20 cellular contexts compared by ENCODE assay signal in genomic region chr7:85595639-85596268, GRCh38.
DNase-seq lines count a peak whose midpoint lies in the region; ATAC-seq and TF ChIP-seq lines count a peak whose summit lies in the region.
"Had no signal": no experiment of that assay in that cellular context is flagged by ENCODE, and none has a peak within 500 bp of the region (broad histone marks: within the 10 kb centered on the region; RNA-seq: fewer than 3 reads in every experiment).

No MANE protein-coding gene starts in this region.

- no peaks in the 10 kb centered on the region for H3K9me3 Mint-ChIP-seq in HFFc6
- H3K9me3 Mint-ChIP-seq: activated B cell treated with CpG ODN at 0.5 μM for 24 hours; activated T-helper 2 cell treated with anti-CD3 and anti-CD28 coated beads, Interferon-gamma antibody, Interleukin-2, Interleukin-4, amounts not matched to agents 10 μg/mL and 5 μg/mL and 100 μg/mL, durations not matched to agents 14 hours and 24 hours and 36 hours; IgD-negative memory B cell; stimulated activated naive B cell treated with anti-CD40 and anti-IgM and Interleukin-4, amounts not matched to agents 10 μg/mL and 1 μg/mL and 100 μg/mL, for 72 hours; T-helper 1 cell treated with Interleukin-12 subunit alpha and Interleukin-12 subunit beta and Interleukin-4 antibody, amounts not matched to agents 30 μg/mL and 1 μg/mL, for 36 hours had no signal

- H3K4me3 ChIP-seq in astrocyte of the spinal cord (ENCODE audit: low read depth, low read length): no peak overlapping the region
- H3K4me3 ChIP-seq: left ventricle myocardium inferior, transverse colon had no signal

- peaks cover 14% of the 10 kb centered on the region; the same call in 1 of the 2 replicates for H3K4me1 Mint-ChIP-seq in HFFc6 (ENCODE audit: low read depth)
- H3K4me1 Mint-ChIP-seq: activated B cell treated with CpG ODN at 0.5 μM for 24 hours; stimulated activated naive B cell treated with anti-CD40 and anti-IgM and Interleukin-4, amounts not matched to agents 10 μg/mL and 1 μg/mL and 100 μg/mL, for 72 hours had no signal

- no peak for TF ChIP-seq CTCF in HFFc6 (IDR thresholded peaks at IDR 0.05)
- TF ChIP-seq CTCF in astrocyte of the spinal cord (IDR thresholded peaks at IDR 0.05; ENCODE audit: low read depth, low read length): no peak

- ATAC-seq in GM21619 (IDR thresholded peaks at IDR 0.05; ENCODE audit: unreplicated experiment): no peak
- ATAC-seq: foreskin keratinocyte; stimulated activated naive B cell treated with anti-CD40 and anti-IgM and Interleukin-4, amounts not matched to agents 10 μg/mL and 1 μg/mL and 100 μg/mL, for 72 hours had no signal

- H3K27me3 Mint-ChIP-seq in HFFc6 (ENCODE audit: insufficient read depth): no peaks in the 10 kb centered on the region
- H3K27me3 Mint-ChIP-seq: activated B cell treated with CpG ODN at 0.5 μM for 24 hours; IgD-negative memory B cell; stimulated activated naive B cell treated with anti-CD40 and anti-IgM and Interleukin-4, amounts not matched to agents 10 μg/mL and 1 μg/mL and 100 μg/mL, for 72 hours had no signal

- DNase-seq in AG08396 (ENCODE audit: low spot score) (peak; percentile 5), HFFc6 (peak; percentile 20), astrocyte of the spinal cord (ENCODE audit: low read depth, low spot score) (peak; percentile 47), iris pigment epithelial cell (ENCODE audit: low read depth) (peak; percentile 80), RPMI8226 (no peak), dermis blood vessel endothelial cell (no peak), ecto neural progenitor cell (ENCODE audit: low spot score) (no peak)
- DNase-seq: activated B cell treated with CpG ODN at 0.5 μM for 24 hours; anterior cingulate cortex; C1 segment of cervical spinal cord; GOT3; left ventricle myocardium inferior; posterior cingulate gyrus; stimulated activated naive B cell treated with anti-CD40 and anti-IgM and Interleukin-4, amounts not matched to agents 10 μg/mL and 1 μg/mL and 100 μg/mL, for 72 hours; transverse colon had no signal

- in situ Hi-C loops in astrocyte of the spinal cord (cut with HindIII; ENCODE audit: low sequenced_read_pairs): no loop called here

- no peaks in the 10 kb centered on the region for H3K36me3 Mint-ChIP-seq in HFFc6 (ENCODE audit: low read depth)
- H3K36me3 Mint-ChIP-seq: IgD-negative memory B cell; stimulated activated naive B cell treated with anti-CD40 and anti-IgM and Interleukin-4, amounts not matched to agents 10 μg/mL and 1 μg/mL and 100 μg/mL, for 72 hours had no signal

- no peak overlapping the region for H3K4me3 Mint-ChIP-seq in HFFc6
- H3K4me3 Mint-ChIP-seq: activated B cell treated with CpG ODN at 0.5 μM for 24 hours; IgD-negative memory B cell; stimulated activated naive B cell treated with anti-CD40 and anti-IgM and Interleukin-4, amounts not matched to agents 10 μg/mL and 1 μg/mL and 100 μg/mL, for 72 hours; T-helper 1 cell treated with Interleukin-12 subunit alpha and Interleukin-12 subunit beta and Interleukin-4 antibody, amounts not matched to agents 30 μg/mL and 1 μg/mL, for 36 hours had no signal

- no peak overlapping the region for H3K27ac Mint-ChIP-seq in HFFc6
- H3K27ac Mint-ChIP-seq: activated B cell treated with CpG ODN at 0.5 μM for 24 hours; activated T-helper 2 cell treated with anti-CD3 and anti-CD28 coated beads, Interferon-gamma antibody, Interleukin-2, Interleukin-4, amounts not matched to agents 10 μg/mL and 5 μg/mL and 100 μg/mL, durations not matched to agents 14 hours and 24 hours and 36 hours; IgD-negative memory B cell; stimulated activated naive B cell treated with anti-CD40 and anti-IgM and Interleukin-4, amounts not matched to agents 10 μg/mL and 1 μg/mL and 100 μg/mL, for 72 hours; T-helper 1 cell treated with Interleukin-12 subunit alpha and Interleukin-12 subunit beta and Interleukin-4 antibody, amounts not matched to agents 30 μg/mL and 1 μg/mL, for 36 hours had no signal

Comparison
In these comparisons a context has a peak if more than half of its experiments do, and no peak if none do; other contexts are left out.
1. DNase-seq: peak in AG08396 (single experiment), HFFc6 (single experiment), astrocyte of the spinal cord (single experiment) and iris pigment epithelial cell (single experiment); none in RPMI8226 (single experiment), dermis blood vessel endothelial cell (single experiment) and ecto neural progenitor cell (single experiment).